Comparison of ENCODE assay signal across 14 cellular contexts in the genomic region with DNA sequence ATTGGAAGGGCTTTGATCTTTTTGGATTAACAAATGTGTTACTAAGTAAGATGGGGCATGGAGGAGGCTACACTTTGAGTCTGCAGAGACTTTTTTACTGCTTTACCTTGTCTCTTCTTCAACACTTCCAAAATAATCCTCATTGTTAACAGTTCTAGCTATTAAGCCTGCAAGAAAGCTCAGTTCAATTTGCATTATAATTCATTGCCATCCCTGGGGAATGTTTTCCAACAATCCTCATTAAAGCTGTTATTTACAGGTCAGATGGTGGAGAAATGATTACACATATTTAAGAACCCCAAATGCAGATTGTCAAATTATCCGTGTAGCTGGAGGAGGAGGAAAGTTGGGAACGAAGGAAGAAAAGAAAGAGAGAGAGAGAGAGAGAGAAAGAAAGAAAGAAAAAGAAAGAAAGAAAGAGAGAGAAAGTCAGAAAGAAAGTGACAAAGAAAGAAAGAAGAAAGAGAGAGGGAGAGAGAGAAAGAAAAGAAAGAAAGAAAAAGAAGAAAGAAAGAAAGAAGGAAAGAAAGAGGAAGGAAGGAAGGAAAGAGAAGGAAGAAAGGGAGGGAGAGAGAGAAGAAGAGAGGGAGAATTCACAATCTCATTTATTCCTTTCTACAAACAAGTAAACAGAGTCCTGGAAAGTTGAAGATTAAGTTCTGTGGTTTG.
DNase-seq lines count a peak whose midpoint lies in the region; ATAC-seq, FAIRE-seq and TF ChIP-seq lines count a peak whose summit lies in the region.
"Had no signal": no experiment of that assay in that cellular context is flagged by ENCODE, and none has a peak within 500 bp of the region (broad histone marks: within the 10 kb centered on the region; RNA-seq: fewer than 3 reads in every experiment).

No MANE protein-coding gene starts in this region.

- 0 out of 2 replicates have a peak, but pooled peaks cover 4% of the 10 kb centered on the region for H3K9me2 ChIP-seq in GM23338 (ENCODE audit: insufficient read depth)

- peaks cover 43% of the 10 kb centered on the region for H3K4me1 ChIP-seq in GM23338 (ENCODE audit: insufficient read depth)
- H3K4me1 ChIP-seq in HEK293 (ENCODE audit: control insufficient read depth, insufficient read depth, low read length), result no peaks in the 10 kb centered on the region
- no peaks in the 10 kb centered on the region; a peak in 1 of 5 replicates for H3K4me1 ChIP-seq in K562 (replicated peaks in 1 of 2; ENCODE audit: control insufficient read depth in 2 of 2, insufficient read depth in 2 of 2, low read length in 2 of 2)
- H3K4me1 ChIP-seq: A549 had no signal

- peak; percentile 45 for DNase-seq in GM23338 (ENCODE audit: low spot score)
- no peak for DNase-seq in K562 (ENCODE audit: extremely low read depth in 1 of 4, low spot score in 3 of 4)
- no peak for DNase-seq in nephron progenitor cell
- DNase-seq in SW480 (ENCODE audit: low spot score), result no peak
- DNase-seq in COLO829 (ENCODE audit: low spot score), result no peak
- DNase-seq: CD8-positive, alpha-beta memory T cell; DMS53; GF-D8; HCEC 1CT had no signal

- H3K9me1 ChIP-seq in K562 (ENCODE audit: control insufficient read depth, insufficient read depth, low read length), result no peaks in the 10 kb centered on the region

- CTCF ChIA-PET in HEK293 (lab: Yijun Ruan, JAX) (no interaction called here), K562 (lab: Yijun Ruan, JAX; ENCODE audit: low intra/inter-chr PET ratio) (no interaction called here)

- H3K27me3 Mint-ChIP-seq in GM23338 (ENCODE audit: insufficient read depth, low read depth, poor library complexity), result no peaks in the 10 kb centered on the region
- peaks cover 9% of the 10 kb centered on the region for H3K27me3 Mint-ChIP-seq in nephron progenitor cell (ENCODE audit: low read depth, poor library complexity)

- H3K4me3 ChIP-seq in GM23338, result no peak overlapping the region
- no peak overlapping the region for H3K4me3 ChIP-seq in HEK293 (ENCODE audit: low read depth, low read length)
- no peak overlapping the region for H3K4me3 ChIP-seq in K562
- H3K4me3 ChIP-seq: A549 had no signal

- TF ChIP-seq POLR2A in K562 (conservative IDR thresholded peaks at IDR 0.05), result no peak

- no peaks in the 10 kb centered on the region for H3K9me3 ChIP-seq in HEK293 (ENCODE audit: control insufficient read depth, insufficient read depth, low read depth, low read length)
- H3K9me3 ChIP-seq in K562 (replicated peaks; ENCODE audit: control insufficient read depth, insufficient read depth, low read depth, low read length), result no peaks in the 10 kb centered on the region
- H3K9me3 ChIP-seq: A549 had no signal

- no peaks in the 10 kb centered on the region for H3F3A ChIP-seq in GM23338 (replicated peaks; ENCODE audit: low read depth)

- no peak for TF ChIP-seq RAD21 in K562 (CRISPR knock-in tag; conservative IDR thresholded peaks at IDR 0.05 in 1 of 2, IDR thresholded peaks at IDR 0.05 in 1 of 2)

- H2AFZ ChIP-seq in GM23338 (no peak overlapping the region; the same call in 1 of the 2 replicates), K562 (ENCODE audit: low read depth, low read length) (no peak overlapping the region)

- no peak for FAIRE-seq in K562 (lab: Jason Lieb, UNC)
- FAIRE-seq: A549 had no signal

- no peaks in the 10 kb centered on the region; the same call in 1 of the 2 replicates for H3K79me2 ChIP-seq in GM23338 (replicated peaks; ENCODE audit: insufficient read depth)
- H3K79me2 ChIP-seq in K562 (ENCODE audit: control insufficient read depth, insufficient read depth, low read length), result no peaks in the 10 kb centered on the region

- no peaks in the 10 kb centered on the region for H3K27me3 ChIP-seq in GM23338 (ENCODE audit: insufficient read depth)
- peaks cover 0 to 23% of the 10 kb centered on the region in 2 experiments; a peak in 2 of 5 replicates for H3K27me3 ChIP-seq in K562 (ENCODE audit: control insufficient read depth in 2 of 2, insufficient read depth in 2 of 2, low read length in 2 of 2)

- no peak for TF ChIP-seq CTCF in GM23338 (conservative IDR thresholded peaks at IDR 0.05; ENCODE audit: low read depth in 2 of 2)
- TF ChIP-seq CTCF in HEK293 (tag by site-specific recombination; IDR thresholded peaks at IDR 0.05), result no peak
- no peak for TF ChIP-seq CTCF in K562 (IDR thresholded peaks at IDR 0.05 in 2 of 3, conservative IDR thresholded peaks at IDR 0.05 in 1 of 3; ENCODE audit: insufficient read depth in 2 of 3, low read depth in 1 of 3, low read length in 3 of 3)
- no peak for TF ChIP-seq CTCF in nephron progenitor cell (IDR thresholded peaks at IDR 0.05)

- H4K20me1 ChIP-seq in GM23338 (replicated peaks; ENCODE audit: insufficient read depth), result no peaks in the 10 kb centered on the region
- H4K20me1 ChIP-seq in K562 (replicated peaks; ENCODE audit: control insufficient read depth, insufficient read depth, low read length), result no peaks in the 10 kb centered on the region

- in situ Hi-C loops in K562 (cut with MboI), result no loop called here

- H3K36me3 Mint-ChIP-seq in GM23338 (ENCODE audit: low read depth) (peaks cover 24% of the 10 kb centered on the region), nephron progenitor cell (ENCODE audit: low read depth) (no peaks in the 10 kb centered on the region)
- H3K36me3 Mint-ChIP-seq: CD14-positive monocyte; CD8-positive, alpha-beta memory T cell had no signal

- POLR2A ChIA-PET in HEK293 (lab: Yijun Ruan, JAX) (no interaction called here), K562 (lab: Yijun Ruan, JAX) (no interaction called here)

- H3K9me3 Mint-ChIP-seq in GM23338 (peaks cover 13% of the 10 kb centered on the region; the same call in 2 of the 3 replicates), nephron progenitor cell (no peaks in the 10 kb centered on the region)

- peak; percentile 65 for ATAC-seq in GM23338
- no peak for ATAC-seq in K562
- ATAC-seq in GM18502 (IDR thresholded peaks at IDR 0.05; ENCODE audit: poor library complexity, unreplicated experiment), result no peak
- no peak for ATAC-seq in HG03469 (IDR thresholded peaks at IDR 0.05; ENCODE audit: unreplicated experiment)
- ATAC-seq: A549 had no signal

- H3K4me3 Mint-ChIP-seq in GM23338, result peak overlapping the region; percentile 7; the same call in 2 of the 3 replicates
- no peak overlapping the region for H3K4me3 Mint-ChIP-seq in nephron progenitor cell
- H3K4me3 Mint-ChIP-seq: CD8-positive, alpha-beta memory T cell had no signal

- H3K27ac ChIP-seq in GM23338 (ENCODE audit: low read depth) (peak overlapping the region; percentile 35; the same call in 1 of the 2 replicates), HEK293 (ENCODE audit: extremely low read depth, low read depth, low read length) (no peak overlapping the region), K562 (ENCODE audit: extremely low read depth, low read depth, low read length) (no peak overlapping the region)
- H3K27ac ChIP-seq: A549 had no signal

- WGBS in K562 (ENCODE audit: insufficient coverage, low coverage, missing lambda C conversion rate), result 0% methylated on average over 2 of the region's 2 CpGs

- no peak overlapping the region for H3K9ac ChIP-seq in K562 (ENCODE audit: insufficient read depth in 1 of 2, low read depth in 2 of 2, low read length in 2 of 2)

- intact Hi-C loops in K562 (cut with micrococcal nuclease), result no loop called here

- BruUV-seq in K562 (replicated peaks; lab: Mats Ljungman, UMichigan), result no TSS peak

- H3K4me1 Mint-ChIP-seq in GM23338 (peaks cover 48% of the 10 kb centered on the region), nephron progenitor cell (peaks cover 7% of the 10 kb centered on the region)
- H3K4me1 Mint-ChIP-seq: CD8-positive, alpha-beta memory T cell had no signal

- TF ChIP-seq EP300 in K562 (IDR thresholded peaks at IDR 0.05; ENCODE audit: low read length), result no peak

- H3K27ac Mint-ChIP-seq in GM23338 (peak overlapping the region; percentile 73), nephron progenitor cell (peak overlapping the region; percentile 23)
- H3K27ac Mint-ChIP-seq: CD14-positive monocyte; CD8-positive, alpha-beta memory T cell had no signal

- H3K36me3 ChIP-seq in GM23338 (ENCODE audit: insufficient read depth), result no peaks in the 10 kb centered on the region
- H3K36me3 ChIP-seq in HEK293 (ENCODE audit: control insufficient read depth in 2 of 2, insufficient read depth in 1 of 2, low read length in 2 of 2), result no peaks in the 10 kb centered on the region
- no peaks in the 10 kb centered on the region for H3K36me3 ChIP-seq in K562 (ENCODE audit: control insufficient read depth, insufficient read depth, low read length)

- peak overlapping the region; percentile 17 for H3K4me2 ChIP-seq in GM23338
- no peak overlapping the region for H3K4me2 ChIP-seq in K562 (ENCODE audit: insufficient read depth, low read length)
- H3K4me2 ChIP-seq: A549 had no signal

TF ChIP-seq in GM23338, 12 proteins besides CTCF, POLR2A, EP300 and RAD21 (continues in another document):
- no peak for TF ChIP-seq EZH2phosphoT487 (IDR thresholded peaks at IDR 0.05; ENCODE audit: unreplicated experiment)
- peak; percentile 61; the same call in 1 of the 2 replicates for TF ChIP-seq NANOG (IDR thresholded peaks at IDR 0.05; ENCODE audit: borderline replicate concordance)

TF ChIP-seq in HEK293, 187 proteins besides CTCF, POLR2A, EP300 and RAD21:
- no peak for TF ChIP-seq ZBTB21 (tag by site-specific recombination; IDR thresholded peaks at IDR 0.05)
- peak; percentile 71 for TF ChIP-seq ZNF366 (tag by site-specific recombination; conservative IDR thresholded peaks at IDR 0.05)
- TF ChIP-seq ZNF112 (tag by site-specific recombination; IDR thresholded peaks at IDR 0.05), result no peak
- TF ChIP-seq ZNF596 (tag by site-specific recombination; IDR thresholded peaks at IDR 0.05), result 0 out of 2 replicates have a peak, but pooled peaks have one; percentile 21
- TF ChIP-seq PRDM1 (tag by site-specific recombination; IDR thresholded peaks at IDR 0.05), result peak; percentile 77

TF ChIP-seq in K562, 482 proteins besides CTCF, POLR2A, EP300 and RAD21:
- TF ChIP-seq, protein P1, sequence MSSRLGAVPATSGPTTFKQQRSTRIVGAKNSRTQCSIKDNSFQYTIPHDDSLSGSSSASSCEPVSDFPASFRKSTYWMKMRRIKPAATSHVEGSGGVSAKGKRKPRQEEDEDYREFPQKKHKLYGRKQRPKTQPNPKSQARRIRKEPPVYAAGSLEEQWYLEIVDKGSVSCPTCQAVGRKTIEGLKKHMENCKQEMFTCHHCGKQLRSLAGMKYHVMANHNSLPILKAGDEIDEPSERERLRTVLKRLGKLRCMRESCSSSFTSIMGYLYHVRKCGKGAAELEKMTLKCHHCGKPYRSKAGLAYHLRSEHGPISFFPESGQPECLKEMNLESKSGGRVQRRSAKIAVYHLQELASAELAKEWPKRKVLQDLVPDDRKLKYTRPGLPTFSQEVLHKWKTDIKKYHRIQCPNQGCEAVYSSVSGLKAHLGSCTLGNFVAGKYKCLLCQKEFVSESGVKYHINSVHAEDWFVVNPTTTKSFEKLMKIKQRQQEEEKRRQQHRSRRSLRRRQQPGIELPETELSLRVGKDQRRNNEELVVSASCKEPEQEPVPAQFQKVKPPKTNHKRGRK (tag; IDR thresholded peaks at IDR 0.05), result peak; percentile 58
- TF ChIP-seq RB1 (IDR thresholded peaks at IDR 0.05; ENCODE audit: low read depth), result no peak
TF ChIP-seq in K562: peak in this region for 1.
